13 cellular contexts compared by ENCODE assay signal in genomic region chr5:125232779-125233230, GRCh38.
DNase-seq lines count a peak whose midpoint lies in the region; ATAC-seq and TF ChIP-seq lines count a peak whose summit lies in the region.
"Had no signal": no experiment of that assay in that cellular context is flagged by ENCODE, and none has a peak within 500 bp of the region (broad histone marks: within the 10 kb centered on the region; RNA-seq: fewer than 3 reads in every experiment).

No MANE protein-coding gene starts in this region.

- intact Hi-C loops in activated CD4-positive, alpha-beta memory T cell treated with anti-CD3 and anti-CD28 coated beads for 36 hours (cut with micrococcal nuclease), result no loop called here

- ATAC-seq in HG03460 (IDR thresholded peaks at IDR 0.05; ENCODE audit: unreplicated experiment), result no peak

- peaks cover 8% of the 10 kb centered on the region for H3K9me3 Mint-ChIP-seq in activated CD4-positive, alpha-beta memory T cell treated with anti-CD3 and anti-CD28 coated beads for 36 hours
- H3K9me3 Mint-ChIP-seq: activated naive CD8-positive, alpha-beta T cell treated with anti-CD3 and anti-CD28 coated beads, Interleukin-2, amount 10 ng/mL, durations not matched to agents 7 days and 5 days had no signal

- H3K4me1 Mint-ChIP-seq in activated CD4-positive, alpha-beta memory T cell treated with anti-CD3 and anti-CD28 coated beads for 36 hours (ENCODE audit: low read depth), result no peaks in the 10 kb centered on the region
- H3K4me1 Mint-ChIP-seq: activated naive CD8-positive, alpha-beta T cell treated with anti-CD3 and anti-CD28 coated beads, Interleukin-2, amount 10 ng/mL, durations not matched to agents 7 days and 5 days had no signal

- H3K4me3 ChIP-seq in fibroblast of villous mesenchyme (ENCODE audit: low read depth, low read length) (no peak overlapping the region), retinal pigment epithelial cell (ENCODE audit: low read length) (no peak overlapping the region)

- no peak overlapping the region for H3K27ac Mint-ChIP-seq in activated CD4-positive, alpha-beta memory T cell treated with anti-CD3 and anti-CD28 coated beads for 36 hours
- H3K27ac Mint-ChIP-seq: activated naive CD8-positive, alpha-beta T cell treated with anti-CD3 and anti-CD28 coated beads, Interleukin-2, amount 10 ng/mL, durations not matched to agents 7 days and 5 days had no signal

- DNase-seq in GM04504 (ENCODE audit: low read depth) (peak; percentile 73), amniotic epithelial cell (ENCODE audit: low read depth) (peak; percentile 49), fibroblast of villous mesenchyme (ENCODE audit: low read depth) (peak; percentile 88), retinal pigment epithelial cell (ENCODE audit: low read depth) (peak; percentile 70)
- DNase-seq in activated CD4-positive, alpha-beta memory T cell treated with anti-CD3 and anti-CD28 coated beads for 36 hours, result no peak
- DNase-seq in stimulated activated CD4-positive, alpha-beta T cell treated with anti-CD3 and anti-CD28 coated beads, Interleukin-4, amount 100 ng/mL, for 24 hours, result no peak
- DNase-seq: activated CD8-positive, alpha-beta memory T cell treated with anti-CD3 and anti-CD28 coated beads, Interleukin-2, amount 50 U/mL, for 4 hours; activated naive CD8-positive, alpha-beta T cell treated with anti-CD3 and anti-CD28 coated beads, Interleukin-2, amount 10 ng/mL, durations not matched to agents 7 days and 5 days; DMS79; effector CD4-positive, alpha-beta T cell; GOT3; NCI-H526 had no signal

- H3K36me3 Mint-ChIP-seq in activated CD4-positive, alpha-beta memory T cell treated with anti-CD3 and anti-CD28 coated beads for 36 hours, result no peaks in the 10 kb centered on the region
- H3K36me3 Mint-ChIP-seq: activated naive CD8-positive, alpha-beta T cell treated with anti-CD3 and anti-CD28 coated beads, Interleukin-2, amount 10 ng/mL, durations not matched to agents 7 days and 5 days had no signal

- H3K27me3 Mint-ChIP-seq in activated CD4-positive, alpha-beta memory T cell treated with anti-CD3 and anti-CD28 coated beads for 36 hours, result no peaks in the 10 kb centered on the region
- H3K27me3 Mint-ChIP-seq: activated naive CD8-positive, alpha-beta T cell treated with anti-CD3 and anti-CD28 coated beads, Interleukin-2, amount 10 ng/mL, durations not matched to agents 7 days and 5 days had no signal

- TF ChIP-seq CTCF in fibroblast of villous mesenchyme (IDR thresholded peaks at IDR 0.05; ENCODE audit: insufficient read depth, low read depth, low read length), result no peak
- no peak for TF ChIP-seq CTCF in retinal pigment epithelial cell (conservative IDR thresholded peaks at IDR 0.05; ENCODE audit: low read depth, low read length)

- POLR2A ChIA-PET in activated CD4-positive, alpha-beta memory T cell treated with anti-CD3 and anti-CD28 coated beads for 36 hours (lab: Charles Lee), result no interaction called here

- no peak overlapping the region for H3K4me3 Mint-ChIP-seq in activated CD4-positive, alpha-beta memory T cell treated with anti-CD3 and anti-CD28 coated beads for 36 hours
- H3K4me3 Mint-ChIP-seq: activated naive CD8-positive, alpha-beta T cell treated with anti-CD3 and anti-CD28 coated beads, Interleukin-2, amount 10 ng/mL, durations not matched to agents 7 days and 5 days had no signal

- CTCF ChIA-PET in activated CD4-positive, alpha-beta memory T cell treated with anti-CD3 and anti-CD28 coated beads for 36 hours (lab: Charles Lee), result no interaction called here

Comparison
In these comparisons a context has a peak if more than half of its experiments do, and no peak if none do; other contexts are left out.
1. DNase-seq: peak in GM04504 (single experiment), amniotic epithelial cell (single experiment), fibroblast of villous mesenchyme (single experiment) and retinal pigment epithelial cell (single experiment); none in activated CD4-positive, alpha-beta memory T cell treated with anti-CD3 and anti-CD28 coated beads for 36 hours (single experiment) and stimulated activated CD4-positive, alpha-beta T cell treated with anti-CD3 and anti-CD28 coated beads, Interleukin-4, amount 100 ng/mL, for 24 hours (single experiment).